ENCODE assay signal across 10 cellular contexts in the genomic region with DNA sequence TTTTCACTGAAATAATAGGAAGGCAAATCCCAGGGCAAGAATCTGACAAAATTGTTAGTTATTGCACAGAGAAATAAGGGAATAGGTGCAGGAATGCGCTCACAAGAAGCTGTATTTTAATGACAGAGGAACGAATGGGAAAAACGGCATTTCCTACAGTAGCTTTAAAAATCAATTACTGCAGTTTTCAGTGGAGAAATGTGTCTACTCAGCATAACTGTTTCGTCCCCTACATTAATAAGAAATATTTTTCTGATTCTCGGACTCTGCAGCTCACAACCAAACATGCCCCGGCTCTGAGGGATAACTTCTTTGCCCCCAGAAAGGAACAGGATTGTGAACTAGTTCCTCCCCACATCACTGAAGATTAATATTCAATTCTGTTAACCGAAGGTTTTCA. TPM values are rescaled to one million over a fixed set of nuclear protein-coding genes. Genes with fewer than 3 reads are reported as not detected.
"Had no signal": no experiment of that assay in that cellular context is flagged by ENCODE, and none has a peak within 500 bp of the region (broad histone marks: within the 10 kb centered on the region; RNA-seq: fewer than 3 reads in every experiment).

No MANE protein-coding gene starts in this region.

- H3K36me3 ChIP-seq: HAP-1 had no signal

- H3K27ac ChIP-seq: HL-60 had no signal

- ATAC-seq: GM23338, HCT116 had no signal

- H3K9me3 ChIP-seq: HAP-1 had no signal

- H3K4me3 ChIP-seq: GM23338, HAP-1 had no signal

- DNase-seq: H7, HFFc6, KG1 had no signal

- H3K4me2 ChIP-seq: GM23338 had no signal

- H2AFZ ChIP-seq: GM23338 had no signal

- H3K4me1 ChIP-seq: HAP-1 had no signal

RNA-seq across cellular contexts. Expression of a gene that starts 44.9 kb away (rescaled TPM):
- total RNA-seq: H4, HT1080 had no signal
- polyA plus RNA-seq: IgD-negative memory B cell had no signal
